27 cellular contexts compared by ENCODE assay signal in the genomic region with DNA sequence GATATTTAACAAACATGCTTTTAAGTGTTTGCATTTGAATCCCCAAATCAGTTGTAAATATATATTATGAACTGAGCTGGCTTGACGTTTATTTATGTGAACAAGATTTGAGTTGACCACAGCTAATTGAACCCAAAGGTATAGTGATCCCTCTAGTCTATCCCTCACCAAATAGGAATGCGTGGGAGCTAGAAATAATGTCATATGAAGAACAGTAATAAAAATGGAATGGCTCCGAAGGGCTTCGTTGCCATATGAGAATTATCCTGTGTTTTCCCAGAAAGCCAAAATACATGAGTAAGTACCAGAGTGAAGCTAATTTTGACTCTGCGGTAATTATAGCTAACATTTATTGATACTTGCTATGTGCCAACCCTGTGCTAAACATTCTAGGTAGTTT.
DNase-seq lines count a peak whose midpoint lies in the region; ATAC-seq and TF ChIP-seq lines count a peak whose summit lies in the region.
"Had no signal": no experiment of that assay in that cellular context is flagged by ENCODE, and none has a peak within 500 bp of the region (broad histone marks: within the 10 kb centered on the region; RNA-seq: fewer than 3 reads in every experiment).

No MANE protein-coding gene starts in this region.

- no peaks in the 10 kb centered on the region for H3K79me2 ChIP-seq in smooth muscle cell (ENCODE audit: low read depth)

- no peaks in the 10 kb centered on the region for H3F3A ChIP-seq in smooth muscle cell (ENCODE audit: low read depth)

- H3K9me3 Mint-ChIP-seq in mesothelial cell of epicardium = peaks cover 29% of the 10 kb centered on the region
- H3K9me3 Mint-ChIP-seq: activated CD4-positive, alpha-beta memory T cell treated with anti-CD3 and anti-CD28 coated beads, Interleukin-2, amount 10 ng/mL, durations not matched to agents 7 days and 5 days had no signal

- peak; percentile 53 for DNase-seq in ELR (ENCODE audit: low read depth)
- peak; percentile 51 for DNase-seq in NCI-H226
- DNase-seq in fibroblast of peridontal ligament (ENCODE audit: extremely low read depth) = peak; percentile 17
- DNase-seq in smooth muscle cell (lab: John Stamatoyannopoulos, UW; ENCODE audit: unreplicated experiment) = no peak
- no peak for DNase-seq in mesothelial cell of epicardium (ENCODE audit: low spot score in 2 of 2, unreplicated experiment in 2 of 2)
- no peak for DNase-seq in NCI-H2029 (lab: John Stamatoyannopoulos, UW)
- DNase-seq: activated CD4-positive, alpha-beta memory T cell treated with anti-CD3 and anti-CD28 coated beads, Interleukin-2, amount 10 ng/mL, durations not matched to agents 7 days and 5 days; activated CD8-positive, alpha-beta memory T cell treated with anti-CD3 and anti-CD28 coated beads, Interleukin-2, amount 50 U/mL, for 48 hours; activated naive CD4-positive, alpha-beta T cell treated with anti-CD3 and anti-CD28 coated beads, Interleukin-2, amount 50 U/mL, for 16 hours; anterior cingulate cortex; C1 segment of cervical spinal cord; central memory CD4-positive, alpha-beta T cell; COR-L47; esophagus squamous epithelium; midbrain; naive thymus-derived CD4-positive, alpha-beta T cell; NCI-H1092; NCI-H2029 treated with DMSO at 0.1 percent for 48 hours; NCI-H2227 treated with DMSO at 0.1 percent for 48 hours; NCI-H82; small intestine; stimulated activated CD4-positive, alpha-beta T cell treated with anti-CD3 and anti-CD28 coated beads, Interleukin-2, amount 100 ng/mL, for 24 hours; T-cell had no signal

- H3K36me3 ChIP-seq in smooth muscle cell (ENCODE audit: low read depth) = no peaks in the 10 kb centered on the region
- H3K36me3 ChIP-seq: esophagus squamous epithelium, tibial nerve had no signal

- no peaks in the 10 kb centered on the region for H4K20me1 ChIP-seq in smooth muscle cell (ENCODE audit: low read depth)

- no peaks in the 10 kb centered on the region for H3K27me3 ChIP-seq in smooth muscle cell (ENCODE audit: low read depth)
- H3K27me3 ChIP-seq: esophagus squamous epithelium, tibial nerve had no signal

- peak overlapping the region; percentile 32 for H3K4me2 ChIP-seq in smooth muscle cell

- H3K4me3 Mint-ChIP-seq in mesothelial cell of epicardium = no peak overlapping the region
- H3K4me3 Mint-ChIP-seq: activated CD4-positive, alpha-beta memory T cell treated with anti-CD3 and anti-CD28 coated beads, Interleukin-2, amount 10 ng/mL, durations not matched to agents 7 days and 5 days; activated T-helper 17 cell treated with anti-CD3 and anti-CD28 coated beads, Interleukin-2, amount 50 U/mL, for 72 hours; naive thymus-derived CD4-positive, alpha-beta T cell; T-cell had no signal

- no peak overlapping the region for H3K27ac Mint-ChIP-seq in mesothelial cell of epicardium
- H3K27ac Mint-ChIP-seq: activated CD4-positive, alpha-beta memory T cell treated with anti-CD3 and anti-CD28 coated beads, Interleukin-2, amount 10 ng/mL, durations not matched to agents 7 days and 5 days; activated T-helper 17 cell treated with anti-CD3 and anti-CD28 coated beads, Interleukin-2, amount 50 U/mL, for 72 hours; T-cell had no signal

- ATAC-seq in GM19463 (IDR thresholded peaks at IDR 0.05; ENCODE audit: unreplicated experiment) = no peak
- ATAC-seq: activated T-helper 17 cell treated with anti-CD3 and anti-CD28 coated beads, Interleukin-2, amount 50 U/mL, for 72 hours; GM12878; naive thymus-derived CD4-positive, alpha-beta T cell; T-cell had no signal

- TF ChIP-seq CTCF in smooth muscle cell (IDR thresholded peaks at IDR 0.05; ENCODE audit: borderline replicate concordance, insufficient read depth, poor library complexity, severe bottlenecking) (no peak), mesothelial cell of epicardium (IDR thresholded peaks at IDR 0.05; ENCODE audit: unreplicated experiment) (no peak)

- H3K9me3 ChIP-seq in smooth muscle cell (replicated peaks; ENCODE audit: low read depth) = no peaks in the 10 kb centered on the region
- H3K9me3 ChIP-seq: esophagus squamous epithelium, tibial nerve had no signal

- H3K36me3 Mint-ChIP-seq in mesothelial cell of epicardium = no peaks in the 10 kb centered on the region
- H3K36me3 Mint-ChIP-seq: naive thymus-derived CD4-positive, alpha-beta T cell; T-cell had no signal

- H3K9ac ChIP-seq in smooth muscle cell (ENCODE audit: low read depth) = no peak overlapping the region

- no peak overlapping the region for H3K4me3 ChIP-seq in smooth muscle cell
- H3K4me3 ChIP-seq: esophagus squamous epithelium, GM12878, tibial nerve had no signal

- peaks cover 16% of the 10 kb centered on the region for H3K4me1 ChIP-seq in smooth muscle cell (ENCODE audit: low read depth)
- H3K4me1 ChIP-seq: esophagus squamous epithelium, tibial nerve had no signal

- no peaks in the 10 kb centered on the region for H3K27me3 Mint-ChIP-seq in mesothelial cell of epicardium (ENCODE audit: low read depth)
- H3K27me3 Mint-ChIP-seq: activated CD4-positive, alpha-beta memory T cell treated with anti-CD3 and anti-CD28 coated beads, Interleukin-2, amount 10 ng/mL, durations not matched to agents 7 days and 5 days had no signal

- peak overlapping the region; percentile 63 for H3K27ac ChIP-seq in smooth muscle cell (ENCODE audit: low read depth)
- H3K27ac ChIP-seq: esophagus squamous epithelium, tibial nerve had no signal

- WGBS in smooth muscle cell (ENCODE audit: low lambda C conversion rate) = 83% methylated on average over 5 of the region's 5 CpGs

- H3K4me1 Mint-ChIP-seq in mesothelial cell of epicardium = peaks cover 14% of the 10 kb centered on the region
- H3K4me1 Mint-ChIP-seq: activated CD4-positive, alpha-beta memory T cell treated with anti-CD3 and anti-CD28 coated beads, Interleukin-2, amount 10 ng/mL, durations not matched to agents 7 days and 5 days; activated T-helper 17 cell treated with anti-CD3 and anti-CD28 coated beads, Interleukin-2, amount 50 U/mL, for 72 hours; T-cell had no signal

- H2AFZ ChIP-seq in smooth muscle cell (ENCODE audit: low read depth) = no peak overlapping the region

Comparison
In these comparisons a context has a peak if more than half of its experiments do, and no peak if none do; other contexts are left out.
1. DNase-seq: peak in ELR (single experiment), NCI-H226 (single experiment) and fibroblast of peridontal ligament (single experiment); none in smooth muscle cell (single experiment), mesothelial cell of epicardium (0 of 2) and NCI-H2029 (single experiment).